In genomic region chr11:132301465-132301864, GRCh38 we compare ENCODE assay signal across 26 cellular contexts.
"Had no signal": no experiment of that assay in that cellular context is flagged by ENCODE, and none has a peak within 500 bp of the region (broad histone marks: within the 10 kb centered on the region; RNA-seq: fewer than 3 reads in every experiment).

No MANE protein-coding gene starts in this region.

- H3K4me3 ChIP-seq: stomach, suprapubic skin, testis, thoracic aorta, thyroid gland, tibial artery, tibial nerve, transverse colon, upper lobe of left lung, upper lobe of right lung, uterus, vagina had no signal

- H3K9me3 ChIP-seq: stomach, suprapubic skin, testis, thoracic aorta, thyroid gland, tibial artery, tibial nerve, transverse colon, upper lobe of left lung, upper lobe of right lung, uterus, vagina had no signal

- ATAC-seq: stimulated activated effector memory CD8-positive, alpha-beta T cell treated with anti-CD3 and anti-CD28 coated beads, Interleukin-12 subunit alpha, Interleukin-12 subunit beta, amount 100 ng/mL, for 72 hours; stimulated activated memory B cell treated with anti-CD40 and anti-IgM and Interleukin-4, amounts not matched to agents 10 μg/mL and 1 μg/mL and 100 μg/mL, for 72 hours; stimulated activated naive B cell treated with anti-CD40 and anti-IgM and Interleukin-4, amounts not matched to agents 10 μg/mL and 1 μg/mL and 100 μg/mL, for 72 hours; stimulated activated naive CD8-positive, alpha-beta T cell treated with anti-CD3 and anti-CD28 coated beads, Interleukin-15, amount 100 ng/mL, for 72 hours; stimulated activated naive CD8-positive, alpha-beta T cell treated with anti-CD3 and anti-CD28 coated beads, Interleukin-15, Interleukin-2, amounts not matched to agents 100 U/mL and 50 U/mL, for 24 hours; upper lobe of right lung had no signal

- H3K4me1 ChIP-seq: stomach, suprapubic skin, testis, thyroid gland, tibial artery, tibial nerve, transverse colon, upper lobe of left lung, upper lobe of right lung, uterus, vagina had no signal

- FAIRE-seq: urothelium cell line had no signal

- DNase-seq: stimulated activated CD4-positive, alpha-beta T cell treated with anti-CD3 and anti-CD28 coated beads, Interleukin-2, amount 100 ng/mL, for 48 hours; stimulated activated CD4-positive, alpha-beta T cell treated with anti-CD3 and anti-CD28 coated beads, Interleukin-4, amount 100 ng/mL, for 1 hour; stimulated activated CD4-positive, alpha-beta T cell treated with anti-CD3 and anti-CD28 coated beads, Interleukin-4, amount 100 ng/mL, for 24 hours; stimulated activated CD4-positive, alpha-beta T cell treated with anti-CD3 and anti-CD28 coated beads, Interleukin-4, amount 100 ng/mL, for 4 hours; stimulated activated CD8-positive, alpha-beta memory T cell treated with anti-CD3 and anti-CD28 coated beads, Interleukin-4, amount 100 ng/mL, for 48 hours; stimulated activated naive B cell treated with anti-CD40 and anti-IgM and Interleukin-4, amounts not matched to agents 10 μg/mL and 1 μg/mL and 100 μg/mL, for 72 hours; stimulated activated naive CD4-positive, alpha-beta T cell; stimulated activated naive CD4-positive, alpha-beta T cell treated with Interleukin-2 at 50 U/mL for 16 hours; stimulated activated naive CD8-positive, alpha-beta T cell treated with anti-CD3 and anti-CD28 coated beads, Interleukin-15, amount 100 ng/mL, for 72 hours; stimulated activated naive CD8-positive, alpha-beta T cell treated with anti-CD3 and anti-CD28 coated beads, Interleukin-15, Interleukin-2, amounts not matched to agents 100 U/mL and 50 U/mL, for 24 hours; stomach; testis; thyroid gland; tibial artery; transverse colon; trophoblast cell; upper lobe of left lung; upper lobe of right lung; uterus had no signal

- H3K27me3 ChIP-seq: stomach, suprapubic skin, testis, thyroid gland, tibial artery, tibial nerve, transverse colon, upper lobe of left lung, upper lobe of right lung, uterus, vagina had no signal

- H3K27ac ChIP-seq: stomach, suprapubic skin, testis, thoracic aorta, thyroid gland, tibial artery, tibial nerve, transverse colon, upper lobe of left lung, upper lobe of right lung, uterus, vagina had no signal

- H3K36me3 ChIP-seq: stomach, suprapubic skin, thoracic aorta, thyroid gland, tibial artery, tibial nerve, transverse colon, upper lobe of left lung, upper lobe of right lung, uterus, vagina had no signal
